1 cellular context compared by ENCODE assay signal in genomic region chr16:678858-679807, GRCh38.
TF ChIP-seq lines count a peak whose summit lies in the region.

No MANE protein-coding gene starts in this region.

TF ChIP-seq in K562, 482 proteins besides CTCF, POLR2A, EP300 and RAD21 (continued from another document and continues in another):
- TF ChIP-seq CREB3 (tag; conservative IDR thresholded peaks at IDR 0.05; ENCODE audit: low read depth) (no peak), PKNOX1 (IDR thresholded peaks at IDR 0.05) (peak; percentile 44; the same call in 1 of the 2 replicates), ZNF584 (CRISPR knock-in tag; IDR thresholded peaks at IDR 0.05; ENCODE audit: low read depth) (no peak), ZMIZ1 (IDR thresholded peaks at IDR 0.05; ENCODE audit: low read depth in 2 of 2, low read length in 2 of 2) (no peak), TOE1 (IDR thresholded peaks at IDR 0.05; ENCODE audit: borderline replicate concordance) (peak; percentile 10; the same call in 1 of the 2 replicates), TOE1 (CRISPR knock-in tag; IDR thresholded peaks at IDR 0.05; ENCODE audit: borderline replicate concordance, low read depth) (no peak), ZNF668 (CRISPR knock-in tag; IDR thresholded peaks at IDR 0.05) (no peak), BRCA1 (IDR thresholded peaks at IDR 0.05) (no peak), BRCA1 (CRISPR knock-in tag; IDR thresholded peaks at IDR 0.05) (no peak), PRMT5 (CRISPR knock-in tag; IDR thresholded peaks at IDR 0.05) (no peak), USF2 (CRISPR knock-in tag; IDR thresholded peaks at IDR 0.05) (no peak), POLR2B (IDR thresholded peaks at IDR 0.05; ENCODE audit: low read depth, partially characterized antibody) (peak; percentile 65), NR0B1 (IDR thresholded peaks at IDR 0.05; ENCODE audit: partially characterized antibody) (no peak), RREB1 (CRISPR knock-in tag; IDR thresholded peaks at IDR 0.05) (no peak), PURB (CRISPR knock-in tag; IDR thresholded peaks at IDR 0.05; ENCODE audit: low read depth) (no peak), DMBX1 (CRISPR knock-in tag; IDR thresholded peaks at IDR 0.05; ENCODE audit: borderline replicate concordance) (no peak), HINFP (tag; conservative IDR thresholded peaks at IDR 0.05; ENCODE audit: low read depth) (no peak), ZNF133 (CRISPR knock-in tag; IDR thresholded peaks at IDR 0.05) (no peak), ZNF445 (CRISPR knock-in tag; IDR thresholded peaks at IDR 0.05; ENCODE audit: low read depth) (no peak), E4F1 (CRISPR knock-in tag; IDR thresholded peaks at IDR 0.05; ENCODE audit: borderline replicate concordance) (no peak), NR2C2 (CRISPR knock-in tag; IDR thresholded peaks at IDR 0.05) (no peak), NR2C2 (tag; IDR thresholded peaks at IDR 0.05) (no peak), CEBPZ (IDR thresholded peaks at IDR 0.05; ENCODE audit: borderline replicate concordance, low read depth, low read length) (no peak), ZBED1 (IDR thresholded peaks at IDR 0.05) (no peak; the same call in 1 of the 2 replicates), HCFC1 (IDR thresholded peaks at IDR 0.05; ENCODE audit: low read depth, low read length) (no peak), KHSRP (IDR thresholded peaks at IDR 0.05) (no peak), IRF2 (CRISPR knock-in tag; IDR thresholded peaks at IDR 0.05) (no peak), SP1 (CRISPR knock-in tag; IDR thresholded peaks at IDR 0.05) (peak; percentile 63), FOXA3 (CRISPR knock-in tag; conservative IDR thresholded peaks at IDR 0.05 in 1 of 2, IDR thresholded peaks at IDR 0.05 in 1 of 2) (no peak), LARP7 (IDR thresholded peaks at IDR 0.05) (no peak; the same call in 1 of the 2 replicates), ZHX1 (conservative IDR thresholded peaks at IDR 0.05; ENCODE audit: low read length) (no peak)
